ENCODE assay signal across 8 cellular contexts in the genomic region with DNA sequence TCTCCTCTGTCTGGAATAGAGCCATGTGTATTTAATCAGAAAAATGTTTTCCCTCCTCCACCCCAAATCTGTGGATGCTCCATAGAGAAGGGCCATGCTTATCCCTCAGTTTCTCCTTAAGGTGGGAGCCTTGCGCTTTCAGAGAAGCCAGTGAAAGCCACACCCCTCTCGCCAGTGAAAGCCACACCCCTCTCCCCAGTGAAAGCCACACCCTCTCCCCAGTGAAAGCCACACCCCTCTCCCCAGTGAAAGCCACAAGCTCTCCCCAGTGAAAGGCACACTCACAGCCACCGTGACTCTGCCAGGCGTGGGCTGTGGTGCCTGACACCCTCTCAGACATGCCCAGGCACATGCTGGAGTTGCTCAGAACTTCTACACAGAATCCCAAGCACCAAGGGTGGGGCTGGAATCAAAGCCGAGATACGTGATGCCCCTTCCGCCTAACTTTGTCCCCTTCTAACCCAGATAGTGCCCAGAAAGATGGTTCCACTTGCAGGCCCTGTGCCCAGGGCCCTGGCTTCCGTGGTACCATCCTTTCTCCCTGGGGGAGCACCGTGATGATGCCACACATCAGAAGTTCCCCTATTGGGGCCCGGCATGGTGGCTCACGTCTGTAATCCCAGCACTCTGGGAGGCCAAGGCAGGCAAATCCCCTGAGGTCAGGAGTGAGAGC. TPM values are rescaled to one million over a fixed set of nuclear protein-coding genes. Genes with fewer than 3 reads are reported as not detected.
A peak's percentile ranks its signal among the peaks of the same experiment; 100 is the strongest.
DNase-seq lines count a peak whose midpoint lies in the region.

No MANE protein-coding gene starts in this region.

- CTCF ChIA-PET in CD4-positive, alpha-beta memory T cell (lab: Charles Lee; ENCODE audit: partially characterized antibody): interaction anchor here (0.6 to 5.9 kb wide), 25 partner anchors 8 to 692 kb away, joined by 3 to 51 read pairs (median 4); no protein-coding TSS in a partner anchor

- 29 to 31% methylated on average over 11 of the region's 11 CpGs for WGBS in GM23248 (ENCODE audit: low coverage in 1 of 2, low lambda C conversion rate in 2 of 2, missing lambda C conversion rate in 2 of 2), 2 experiments

- H2AFZ ChIP-seq in GM23248: peak overlapping the region; percentile 69

- peak overlapping the region; percentile 74 for H3K9ac ChIP-seq in GM23248
- no peak overlapping the region for H3K9ac ChIP-seq in NT2/D1 (ENCODE audit: insufficient read length, low read depth)

- in situ Hi-C loops in GM23248 (cut with MboI): no loop called here

- no peaks in the 10 kb centered on the region for H4K20me1 ChIP-seq in GM23248 (ENCODE audit: insufficient read depth)

- DNase-seq in CD4-positive, alpha-beta memory T cell: peak; percentile 83 to 88 (median 84)
- DNase-seq in GM23248 (peak; percentile 89), NT2/D1 (ENCODE audit: low read depth, low spot score) (peak; percentile 58), activated T-cell treated with anti-CD3 and anti-CD28 coated beads for 4 hours (peak; percentile 82), fibroblast of the conjunctiva (ENCODE audit: low read depth) (peak; percentile 35), middle frontal gyrus (ENCODE audit: extremely low spot score, low spot score) (no peak), GF-D8 (lab: John Stamatoyannopoulos, UW) (no peak)
- peak; percentile 62 to 73 (median 70) for DNase-seq in stimulated activated CD4-positive, alpha-beta T cell treated with anti-CD3 and anti-CD28 coated beads, Interleukin-1b, Interleukin-23, amount 100 ng/mL, for 24 hours (ENCODE audit: low read depth in 4 of 4, low spot score in 1 of 4)

- H3K79me2 ChIP-seq in GM23248 (ENCODE audit: insufficient read depth): no peaks in the 10 kb centered on the region

- H3K4me2 ChIP-seq in GM23248 (ENCODE audit: unreplicated experiment): peak overlapping the region; percentile 38

- H3K27ac ChIP-seq in CD4-positive, alpha-beta memory T cell (ENCODE audit: low read depth, low read length): peak overlapping the region; percentile 19
- peak overlapping the region; percentile 91 for H3K27ac ChIP-seq in GM23248

- H3F3A ChIP-seq in GM23248 (ENCODE audit: insufficient read depth): peaks cover 12% of the 10 kb centered on the region; the same call in 1 of the 2 replicates

- H3K9me2 ChIP-seq in GM23248 (ENCODE audit: insufficient read depth): no peaks in the 10 kb centered on the region

- H3K4me1 ChIP-seq in CD4-positive, alpha-beta memory T cell (ENCODE audit: insufficient read depth, low read length): peaks cover 52% of the 10 kb centered on the region
- peaks cover 28% of the 10 kb centered on the region for H3K4me1 ChIP-seq in GM23248 (ENCODE audit: insufficient read depth)
- peaks cover 14% of the 10 kb centered on the region for H3K4me1 ChIP-seq in NT2/D1 (ENCODE audit: insufficient read depth, insufficient read length)

- H3K4me3 ChIP-seq in CD4-positive, alpha-beta memory T cell (ENCODE audit: low read length in 2 of 2): peak overlapping the region in 1 of 2 donors; percentile 29
- H3K4me3 ChIP-seq in GM23248 (0 out of 2 replicates have a peak overlapping the region, but pooled peaks have one; percentile 15), NT2/D1 (ENCODE audit: insufficient read length, low read depth) (no peak overlapping the region)

- H3K27me3 Mint-ChIP-seq in CD4-positive, alpha-beta memory T cell: no peaks in the 10 kb centered on the region

- H3K27ac Mint-ChIP-seq in CD4-positive, alpha-beta memory T cell: peak overlapping the region; percentile 66 to 97 (median 91)

- peak overlapping the region; percentile 49 to 82 (median 69) for H3K4me3 Mint-ChIP-seq in CD4-positive, alpha-beta memory T cell

- H3K36me3 Mint-ChIP-seq in CD4-positive, alpha-beta memory T cell: peaks cover 0 to 6% of the 10 kb centered on the region in 2 donors

- intact Hi-C loops in CD4-positive, alpha-beta memory T cell (cut with micrococcal nuclease): loop anchor here (1.0 kb wide), 2 partner anchors 17 kb away; partner anchors contain the start of gene PRR5

- H3K4me1 Mint-ChIP-seq in CD4-positive, alpha-beta memory T cell: peaks cover 18 to 58% (median 35%) of the 10 kb centered on the region in 4 donors

- no peaks in the 10 kb centered on the region for H3K9me3 Mint-ChIP-seq in CD4-positive, alpha-beta memory T cell

- H3K9me3 ChIP-seq in CD4-positive, alpha-beta memory T cell (ENCODE audit: control insufficient read depth in 1 of 2, low read length in 2 of 2): no peaks in the 10 kb centered on the region
- no peaks in the 10 kb centered on the region for H3K9me3 ChIP-seq in GM23248 (ENCODE audit: low read depth)
- H3K9me3 ChIP-seq in NT2/D1 (ENCODE audit: insufficient read depth, low read length): no peaks in the 10 kb centered on the region

- POLR2A ChIA-PET in CD4-positive, alpha-beta memory T cell (lab: Charles Lee; ENCODE audit: partially characterized antibody): interaction anchor here (0.6 to 2.9 kb wide), 7 partner anchors 9 to 1368 kb away, joined by 3 to 18 read pairs (median 3); no protein-coding TSS in a partner anchor

- H3K36me3 ChIP-seq in CD4-positive, alpha-beta memory T cell (ENCODE audit: insufficient read depth, low read length): no peaks in the 10 kb centered on the region
- no peaks in the 10 kb centered on the region for H3K36me3 ChIP-seq in GM23248 (ENCODE audit: low read depth)
- no peaks in the 10 kb centered on the region for H3K36me3 ChIP-seq in NT2/D1 (ENCODE audit: insufficient read depth, insufficient read length, low read length)

- no peaks in the 10 kb centered on the region for H3K27me3 ChIP-seq in CD4-positive, alpha-beta memory T cell (ENCODE audit: insufficient read depth, low read length)
- H3K27me3 ChIP-seq in GM23248 (replicated peaks; ENCODE audit: insufficient read depth) (no peaks in the 10 kb centered on the region), NT2/D1 (ENCODE audit: insufficient read depth, insufficient read length) (no peaks in the 10 kb centered on the region)

RNA-seq across cellular contexts. Expression of gene PRR5, which starts 16.5 kb away (rescaled TPM):
- total RNA-seq in CD4-positive, alpha-beta memory T cell: 10 to 100 TPM; 45.9 to 46.5 TPM
- polyA plus RNA-seq in CD4-positive, alpha-beta memory T cell: 10 to 100 TPM; 45.1 to 74.0 TPM
- total RNA-seq in GM23248 (2014; rRNA removed; shearing (Covaris generic)): 20.0 and 24.0 TPM in 2 replicates
- 18.2 and 18.9 TPM in 2 replicates for polyA plus RNA-seq in GM23248 (2016; fragmentation: Nextera tagmentation; extraction: Ambion mirVana)

Comparison
In these comparisons a context has a peak if more than half of its experiments do, and no peak if none do; other contexts are left out.
1. DNase-seq: peak in CD4-positive, alpha-beta memory T cell (5 of 5), GM23248 (single experiment), NT2/D1 (single experiment), activated T-cell treated with anti-CD3 and anti-CD28 coated beads for 4 hours (single experiment), fibroblast of the conjunctiva (single experiment) and stimulated activated CD4-positive, alpha-beta T cell treated with anti-CD3 and anti-CD28 coated beads, Interleukin-1b, Interleukin-23, amount 100 ng/mL, for 24 hours (4 of 4); none in middle frontal gyrus (single experiment) and GF-D8 (single experiment).